8 cellular contexts compared by ENCODE assay signal in the genomic region with DNA sequence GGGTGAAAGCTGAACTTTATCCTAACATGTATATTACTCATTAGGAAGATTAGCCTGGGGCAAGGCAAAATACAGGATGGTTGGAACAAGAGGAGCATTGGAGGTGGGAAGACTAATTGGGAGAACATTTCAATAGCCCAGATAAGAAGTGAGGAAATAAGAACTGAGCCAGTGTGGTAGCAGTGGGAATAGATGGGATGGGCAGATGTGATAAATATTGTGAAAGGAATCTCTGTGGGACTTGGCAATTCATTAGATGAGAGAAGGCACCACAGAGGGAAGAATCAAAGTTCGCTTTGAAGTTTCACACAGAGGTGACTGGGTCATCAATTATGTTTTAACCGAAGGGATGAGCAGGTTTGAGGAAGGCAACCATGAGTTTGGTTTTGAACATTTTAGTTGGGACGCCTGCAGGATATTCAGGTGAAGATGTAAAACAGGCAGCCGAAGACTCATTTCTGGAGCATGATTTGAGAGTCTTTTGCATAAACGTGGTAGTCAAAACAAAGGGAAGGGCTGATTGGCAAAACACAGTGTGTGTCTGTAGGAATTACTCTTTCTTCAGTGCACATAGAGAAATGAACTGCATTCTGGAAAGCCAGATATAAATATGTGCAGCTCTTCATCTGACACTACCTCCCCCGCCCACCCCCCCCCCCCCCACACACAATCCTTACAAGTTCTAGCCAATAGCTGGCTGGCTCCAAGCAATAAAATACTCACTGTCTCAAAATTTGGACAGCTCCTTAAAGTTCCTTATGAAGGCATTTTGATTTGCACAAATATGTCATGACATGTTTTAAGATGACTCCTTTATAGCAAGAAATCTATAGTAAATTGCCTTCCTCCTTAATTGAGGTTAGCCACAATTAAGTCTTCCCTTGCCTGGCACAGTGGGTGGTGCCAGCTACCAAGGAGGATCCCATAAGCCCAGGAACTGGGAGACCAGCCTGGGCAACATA. TPM values are rescaled to one million over a fixed set of nuclear protein-coding genes. Genes with fewer than 3 reads are reported as not detected.
DNase-seq lines count a peak whose midpoint lies in the region; ATAC-seq, FAIRE-seq and TF ChIP-seq lines count a peak whose summit lies in the region.

No MANE protein-coding gene starts in this region.

- H2AFZ ChIP-seq in OCI-LY3 (ENCODE audit: low read depth, low read length) (no peak overlapping the region), H1 (ENCODE audit: low read length) (no peak overlapping the region)

- ATAC-seq in gastrocnemius medialis (no peak), HG03139 (IDR thresholded peaks at IDR 0.05; ENCODE audit: unreplicated experiment) (no peak), HG02884 (IDR thresholded peaks at IDR 0.05; ENCODE audit: unreplicated experiment) (no peak)

- H3K18ac ChIP-seq in H1 (ENCODE audit: extremely low read depth, low read length), result no peak overlapping the region

- TF ChIP-seq RAD21 in H1 (IDR thresholded peaks at IDR 0.05 in 1 of 2, conservative IDR thresholded peaks at IDR 0.05 in 1 of 2; ENCODE audit: low read depth in 2 of 2, low read length in 2 of 2), result no peak

- TF ChIP-seq CTCF in AG04449 (IDR thresholded peaks at IDR 0.05; ENCODE audit: insufficient read depth, low read length, missing control alignments) (no peak), GM13976 (IDR thresholded peaks at IDR 0.05; ENCODE audit: borderline replicate concordance, control extremely low read depth, extremely low read depth, insufficient read depth, missing control alignments) (no peak), OCI-LY3 (IDR thresholded peaks at IDR 0.05; ENCODE audit: low read depth, low read length) (no peak), H1 (IDR thresholded peaks at IDR 0.05; ENCODE audit: control extremely low read depth in 1 of 3, insufficient read depth in 1 of 3, low read depth in 1 of 3, low read length in 3 of 3) (no peak), gastrocnemius medialis (IDR thresholded peaks at IDR 0.05 in 4 of 5, conservative IDR thresholded peaks at IDR 0.05 in 1 of 5) (no peak)

- H3K27me3 ChIP-seq in OCI-LY3 (ENCODE audit: low read depth, low read length), result no peaks in the 10 kb centered on the region
- H3K27me3 ChIP-seq in H1 (replicated peaks in 1 of 4; ENCODE audit: control insufficient read depth in 3 of 4, extremely low read depth in 1 of 4, insufficient read depth in 3 of 4, low read length in 3 of 4), result peaks cover 27 to 59% (median 47%) of the 10 kb centered on the region in 4 experiments
- no peaks in the 10 kb centered on the region for H3K27me3 ChIP-seq in gastrocnemius medialis

- in situ Hi-C loops in GM13976 (cut with MboI; ENCODE audit: low sequenced_read_pairs, unreplicated experiment), result no loop called here
- in situ Hi-C loops in gastrocnemius medialis (cut with MboI; ENCODE audit: low sequenced_read_pairs in 4 of 4), result no loop called here

- H2BK5ac ChIP-seq in H1 (ENCODE audit: low read depth, low read length), result no peak overlapping the region

- H3K23ac ChIP-seq in H1 (ENCODE audit: insufficient read length), result no peak overlapping the region

- no peak for TF ChIP-seq EP300 in H1 (IDR thresholded peaks at IDR 0.05; ENCODE audit: borderline replicate concordance in 1 of 2, low read depth in 2 of 2, low read length in 2 of 2)

- H3K14ac ChIP-seq in H1 (ENCODE audit: insufficient read length), result no peak overlapping the region

- POLR2A ChIA-PET in AG04449 (lab: Yijun Ruan, JAX) (interaction anchor here (1.0 to 1.4 kb wide), 5 partner anchors 12 to 343 kb away, joined by 3 to 5 read pairs (median 3); a partner anchor contains a TSS), H1 (lab: Charles Lee; ENCODE audit: partially characterized antibody) (interaction anchor here (0.6 to 1.4 kb wide), 3 partner anchors 10 to 64 kb away, joined by 3 read pairs; no protein-coding TSS in a partner anchor)

- WGBS in H1 (ENCODE audit: extremely low coverage in 1 of 2, insufficient coverage in 1 of 2, insufficient read length in 1 of 2, insufficient replicate concordance in 2 of 2, low coverage in 1 of 2, low lambda C conversion rate in 2 of 2, missing lambda C conversion rate in 1 of 2), 2 experiments, result 87% methylated on average over 6 of the region's 6 CpGs; no CpG with 5 or more reads in 1 of the 2 experiments

- H3K36me3 ChIP-seq in OCI-LY3 (replicated peaks; ENCODE audit: low read depth, low read length) (no peaks in the 10 kb centered on the region), H1 (ENCODE audit: control insufficient read depth in 2 of 4, insufficient read depth in 4 of 4, low read length in 3 of 4) (peaks cover 0 to 4% (median 0%) of the 10 kb centered on the region in 4 experiments; a peak in 1 of 8 replicates), gastrocnemius medialis (no peaks in the 10 kb centered on the region)

- no peak overlapping the region for H2BK120ac ChIP-seq in H1 (replicated peaks; ENCODE audit: low read depth, low read length)

- no peak overlapping the region for H2BK12ac ChIP-seq in H1 (ENCODE audit: low read depth, low read length)

- no peak overlapping the region for H4K91ac ChIP-seq in H1 (replicated peaks; ENCODE audit: insufficient read length, low read length)

- no peak overlapping the region for H4K5ac ChIP-seq in H1 (ENCODE audit: insufficient read length, low read depth, low read length)

- H3K4me2 ChIP-seq in OCI-LY3 (ENCODE audit: low read length) (peak overlapping the region; percentile 95), H1 (ENCODE audit: insufficient read depth in 1 of 2, low read depth in 2 of 2, low read length in 2 of 2) (peak overlapping the region in 1 of 2 experiments; percentile 68; a peak in 1 of 4 replicates)

- no peak overlapping the region for H2BK20ac ChIP-seq in H1 (ENCODE audit: low read length)

- no peaks in the 10 kb centered on the region for H3K9me3 ChIP-seq in OCI-LY3 (ENCODE audit: insufficient read depth, low read length)
- no peaks in the 10 kb centered on the region for H3K9me3 ChIP-seq in H1 (ENCODE audit: insufficient read depth in 2 of 2, low read depth in 1 of 2, low read length in 1 of 2)
- no peaks in the 10 kb centered on the region for H3K9me3 ChIP-seq in gastrocnemius medialis

- CTCF ChIA-PET in AG04449 (lab: Yijun Ruan, JAX), result interaction anchor here (0.9 to 2.5 kb wide), 6 partner anchors 8 to 400 kb away, joined by 3 to 8 read pairs (median 4); no protein-coding TSS in a partner anchor
- CTCF ChIA-PET in H1 (lab: Charles Lee; ENCODE audit: partially characterized antibody), result interaction anchor here (0.7 to 1.4 kb wide), 2 partner anchors 8 to 15 kb away, joined by 3 to 5 read pairs; no protein-coding TSS in a partner anchor

- peaks cover 12% of the 10 kb centered on the region; the same call in 1 of the 2 replicates for H3K23me2 ChIP-seq in H1 (ENCODE audit: low read depth, low read length)

- peak overlapping the region; percentile 90 for H3K27ac ChIP-seq in OCI-LY3 (ENCODE audit: low read length)
- no peak overlapping the region for H3K27ac ChIP-seq in H1 (ENCODE audit: low read depth, low read length)
- peak overlapping the region; percentile 89 to 97 (median 96) for H3K27ac ChIP-seq in gastrocnemius medialis

- H2BK15ac ChIP-seq in H1 (ENCODE audit: low read length), result no peak overlapping the region

- intact Hi-C loops in gastrocnemius medialis (cut with DNase I; ENCODE audit: low total_unique reads), result loop anchor here (5.0 to 10.0 kb wide), 5 partner anchors 55 to 445 kb away; a partner anchor contains a TSS

- TF ChIP-seq POLR2A in H1 (IDR thresholded peaks at IDR 0.05; ENCODE audit: control extremely low read depth in 1 of 2, low read depth in 2 of 2, low read length in 2 of 2), result no peak
- no peak for TF ChIP-seq POLR2A in gastrocnemius medialis (IDR thresholded peaks at IDR 0.05)

- H3K4me3 ChIP-seq in AG04449 (ENCODE audit: low read depth, low read length), result peak overlapping the region; percentile 71
- peak overlapping the region; percentile 87 for H3K4me3 ChIP-seq in OCI-LY3 (ENCODE audit: low read length)
- no peak overlapping the region for H3K4me3 ChIP-seq in H1 (ENCODE audit: extremely low read depth in 1 of 4, insufficient read depth in 2 of 4, low read depth in 3 of 4, low read length in 4 of 4)
- H3K4me3 ChIP-seq in gastrocnemius medialis, result peak overlapping the region; percentile 73 to 99 (median 92)

- no peak overlapping the region for H4K8ac ChIP-seq in H1 (ENCODE audit: extremely low read depth, insufficient read depth, low read length)

- no peaks in the 10 kb centered on the region for H3K79me1 ChIP-seq in H1 (ENCODE audit: low read depth, low read length)

- DNase-seq in AG04449 (ENCODE audit: low read depth, low spot score) (no peak), GM13976 (ENCODE audit: low spot score) (peak; percentile 47), H1 (ENCODE audit: low read depth in 1 of 2, low spot score in 2 of 2) (no peak), gastrocnemius medialis (no peak)
- DNase-seq in activated CD8-positive, alpha-beta memory T cell treated with anti-CD3 and anti-CD28 coated beads, Interleukin-2, amount 50 U/mL, for 48 hours, result no peak

- H4K20me1 ChIP-seq in OCI-LY3 (ENCODE audit: insufficient read depth, low read length), result peaks cover 18% of the 10 kb centered on the region
- peaks cover 0 to 11% of the 10 kb centered on the region in 2 experiments for H4K20me1 ChIP-seq in H1 (replicated peaks in 1 of 2; ENCODE audit: control insufficient read depth in 1 of 2, insufficient read depth in 2 of 2, low read length in 2 of 2)

- no peak overlapping the region for H3K4ac ChIP-seq in H1 (replicated peaks; ENCODE audit: insufficient read length, low read depth, low read length)

- peaks cover 35% of the 10 kb centered on the region for H3K79me2 ChIP-seq in OCI-LY3 (ENCODE audit: low read length)
- no peaks in the 10 kb centered on the region for H3K79me2 ChIP-seq in H1 (ENCODE audit: control insufficient read depth in 1 of 2, insufficient read depth in 2 of 2, low read length in 2 of 2)

- peak overlapping the region; percentile 97 for H3K9ac ChIP-seq in OCI-LY3 (ENCODE audit: low read length)
- H3K9ac ChIP-seq in H1 (replicated peaks in 1 of 4; ENCODE audit: extremely low read depth in 1 of 4, low read depth in 3 of 4, low read length in 3 of 4), result no peak overlapping the region

- FAIRE-seq in H1 (lab: Jason Lieb, UNC), result no peak

- H3K56ac ChIP-seq in H1 (replicated peaks; ENCODE audit: insufficient read length, low read depth, low read length), result no peak overlapping the region

- H3K4me1 ChIP-seq in OCI-LY3 (ENCODE audit: low read length), result peaks cover 69% of the 10 kb centered on the region
- peaks cover 0 to 7% (median 5%) of the 10 kb centered on the region in 4 experiments; a peak in 5 of 7 replicates for H3K4me1 ChIP-seq in H1 (replicated peaks in 1 of 4; ENCODE audit: control insufficient read depth in 3 of 4, insufficient read depth in 4 of 4, low read length in 3 of 4)
- H3K4me1 ChIP-seq in gastrocnemius medialis, result peaks cover 37 to 41% of the 10 kb centered on the region in 2 donors

- no peak overlapping the region for H2AK5ac ChIP-seq in H1 (ENCODE audit: low read depth, low read length)

RNA-seq across cellular contexts. Expression of a gene that starts 1.9 kb away (rescaled TPM):
- 0.57 and 0.86 TPM in 2 replicates for total RNA-seq in H1 (2021; fragmentation: NEBNext Ultra II Directional; extraction: Animal tissue kit (Norgen Biotek cat#: 25700))
- 0.44 and 0.71 TPM in 2 replicates for polyA plus RNA-seq in H1 (2011; rRNA removed)
- polyA plus RNA-seq in H1 (2011; cell fraction: cytosol; rRNA removed), result 0.54 TPM
- 0.93 TPM for polyA plus RNA-seq in H1 (2011; cell fraction: nucleus; rRNA removed)
- 0.47 to 0.60 TPM (median 0.50 TPM) in 4 replicates for polyA plus RNA-seq in H1 (2012, experiment 1 of 2)
- 0.39 TPM for polyA plus RNA-seq in H1 (2012, experiment 2 of 2)
- polyA plus RNA-seq in H1 (2013, experiment 1 of 2), result 0.30 TPM
- 0.28 TPM for polyA plus RNA-seq in H1 (2013, experiment 2 of 2)
- 0.76 and 0.85 TPM in 2 replicates for polyA minus RNA-seq in H1 (2011; rRNA and poly(A)+ RNA removed)
- polyA minus RNA-seq in H1 (2011; cell fraction: cytosol; rRNA and poly(A)+ RNA removed), result 0.37 TPM
- polyA minus RNA-seq in H1 (2011; cell fraction: nucleus; rRNA and poly(A)+ RNA removed), result 1.1 TPM
- total RNA-seq in gastrocnemius medialis, result 10 to 100 TPM in 3 of 4 donors, 1 to 10 TPM in 1; 5.4 to 54.1 (median 14.1) TPM

Comparison
In these comparisons a context has a peak if more than half of its experiments do, and no peak if none do; other contexts are left out.
1. H3K4me3 ChIP-seq: peak in AG04449 (single experiment), OCI-LY3 (single experiment) and gastrocnemius medialis (4 of 4); none in H1 (0 of 4).